In genomic region chr17:29614345-29615047, GRCh38 we compare ENCODE assay signal across 11 cellular contexts. TPM values are rescaled to one million over a fixed set of nuclear protein-coding genes. Genes with fewer than 3 reads are reported as not detected.
A peak's percentile ranks its signal among the peaks of the same experiment; 100 is the strongest.
DNase-seq lines count a peak whose midpoint lies in the region; ATAC-seq, FAIRE-seq and TF ChIP-seq lines count a peak whose summit lies in the region.
"Had no signal": no experiment of that assay in that cellular context is flagged by ENCODE, and none has a peak within 500 bp of the region (broad histone marks: within the 10 kb centered on the region; RNA-seq: fewer than 3 reads in every experiment).

No MANE protein-coding gene starts in this region.

- dilution Hi-C loops in endothelial cell of umbilical vein (cut with MboI; ENCODE audit: extremely low pct_ligation_motif_present, low sequenced_read_pairs): no loop called here

- H3K9me3 ChIP-seq in GM23248 (ENCODE audit: low read depth) (no peaks in the 10 kb centered on the region), endothelial cell of umbilical vein (replicated peaks; ENCODE audit: control insufficient read depth, insufficient read depth, low read length) (no peaks in the 10 kb centered on the region)
- H3K9me3 ChIP-seq: colonic mucosa had no signal

- ATAC-seq in WTC11: no peak

- no peak for FAIRE-seq in endothelial cell of umbilical vein (lab: Jason Lieb, UNC)
- FAIRE-seq: G401.6 had no signal

- no peaks in the 10 kb centered on the region for H3K79me2 ChIP-seq in GM23248 (ENCODE audit: insufficient read depth)
- no peaks in the 10 kb centered on the region for H3K79me2 ChIP-seq in endothelial cell of umbilical vein (ENCODE audit: control insufficient read depth, insufficient read depth, low read length)

- H3K36me3 Mint-ChIP-seq in WTC11: peaks cover 4% of the 10 kb centered on the region; the same call in 1 of the 2 replicates

- H3K36me3 ChIP-seq in GM23248 (ENCODE audit: low read depth) (no peaks in the 10 kb centered on the region), endothelial cell of umbilical vein (ENCODE audit: control insufficient read depth in 2 of 2, extremely low read depth in 1 of 2, insufficient read depth in 2 of 2, low read length in 2 of 2) (peaks cover 0 to 1% of the 10 kb centered on the region in 2 experiments)
- H3K36me3 ChIP-seq: colonic mucosa had no signal

- peak overlapping the region; percentile 80 for H3K4me2 ChIP-seq in GM23248 (ENCODE audit: unreplicated experiment)
- H3K4me2 ChIP-seq in endothelial cell of umbilical vein (ENCODE audit: insufficient read depth, low read length): no peak overlapping the region

- no peaks in the 10 kb centered on the region for H3K27me3 ChIP-seq in GM23248 (replicated peaks; ENCODE audit: insufficient read depth)
- H3K27me3 ChIP-seq in endothelial cell of umbilical vein (ENCODE audit: control insufficient read depth in 2 of 2, insufficient read depth in 2 of 2, low read length in 2 of 2): no peaks in the 10 kb centered on the region

- BruUV-seq in endothelial cell of umbilical vein (replicated peaks; lab: Mats Ljungman, UMichigan): TSS peak; percentile 47

- POLR2A ChIA-PET in WTC11 (lab: Charles Lee) (interaction anchor here (1.3 kb wide), 1 partner anchor 23 kb away, joined by 3 read pairs; no protein-coding TSS in a partner anchor), endothelial cell of umbilical vein (lab: Charles Lee) (no interaction called here)

- H3K4me1 ChIP-seq in GM23248 (ENCODE audit: insufficient read depth) (no peaks in the 10 kb centered on the region), endothelial cell of umbilical vein (ENCODE audit: control insufficient read depth, extremely low read depth, insufficient read depth, low read length) (peaks cover 31% of the 10 kb centered on the region)

- TF ChIP-seq CTCF in WTC11 (IDR thresholded peaks at IDR 0.05) (no peak), endothelial cell of umbilical vein (IDR thresholded peaks at IDR 0.05; ENCODE audit: extremely low read depth in 1 of 2, insufficient read depth in 1 of 2, low read depth in 1 of 2, low read length in 2 of 2) (no peak)

- no peak for TF ChIP-seq POLR2A in endothelial cell of umbilical vein (IDR thresholded peaks at IDR 0.05; ENCODE audit: low read depth, low read length)

- peak overlapping the region; percentile 66 for H3K4me3 ChIP-seq in GM23248
- no peak overlapping the region for H3K4me3 ChIP-seq in endothelial cell of umbilical vein (replicated peaks in 1 of 3; ENCODE audit: insufficient read depth in 1 of 3, low read depth in 1 of 3, low read length in 3 of 3)

- peak overlapping the region; percentile 80 for H3K4me3 Mint-ChIP-seq in WTC11

- H3K9me1 ChIP-seq in endothelial cell of umbilical vein (replicated peaks; ENCODE audit: control insufficient read depth, extremely low read depth, insufficient read depth, low read length): no peaks in the 10 kb centered on the region

- peaks cover 30% of the 10 kb centered on the region for H3K4me1 Mint-ChIP-seq in WTC11

- H3K27me3 Mint-ChIP-seq in WTC11 (ENCODE audit: low read depth): peaks cover 62% of the 10 kb centered on the region

- in situ Hi-C loops in GM23248 (cut with MboI): no loop called here

- no peak overlapping the region for H3K27ac Mint-ChIP-seq in WTC11

- H3K9ac ChIP-seq in GM23248 (peak overlapping the region; percentile 49; the same call in 1 of the 2 replicates), endothelial cell of umbilical vein (replicated peaks; ENCODE audit: extremely low read depth, insufficient read depth, low read length) (no peak overlapping the region)

- CTCF ChIA-PET in WTC11 (lab: Charles Lee): interaction anchor here (0.9 to 9.2 kb wide), 18 partner anchors 8 to 435 kb away, joined by 3 to 272 read pairs (median 9); partner anchors contain the start of genes ABHD15, ANKRD13B, CORO6 and MYO18A
- CTCF ChIA-PET in endothelial cell of umbilical vein (lab: Charles Lee): interaction anchor here (1.0 to 6.9 kb wide), 10 partner anchors 10 to 316 kb away, joined by 3 to 120 read pairs (median 12); partner anchors contain the start of genes ANKRD13B and SSH2

- H4K20me1 ChIP-seq in GM23248 (ENCODE audit: insufficient read depth) (no peaks in the 10 kb centered on the region), endothelial cell of umbilical vein (replicated peaks; ENCODE audit: control insufficient read depth, extremely low read depth, insufficient read depth, low read length) (no peaks in the 10 kb centered on the region)

- no peaks in the 10 kb centered on the region for H3K9me3 Mint-ChIP-seq in WTC11

- H3F3A ChIP-seq in GM23248 (ENCODE audit: insufficient read depth): no peaks in the 10 kb centered on the region

- 53 to 54% methylated on average over 14 to 16 of the region's 16 CpGs for WGBS in GM23248 (ENCODE audit: low coverage in 1 of 2, low lambda C conversion rate in 2 of 2, missing lambda C conversion rate in 2 of 2), 2 experiments

- intact Hi-C loops in endothelial cell of umbilical vein (cut with micrococcal nuclease): loop anchor here (1.0 to 5.0 kb wide), 3 partner anchors 47 to 479 kb away; partner anchors contain the start of genes ABHD15 and TP53I13

- H2AFZ ChIP-seq in GM23248 (peak overlapping the region; percentile 75; the same call in 1 of the 2 replicates), endothelial cell of umbilical vein (ENCODE audit: low read depth, low read length) (no peak overlapping the region)

- H3K27ac ChIP-seq in GM23248 (no peak overlapping the region), endothelial cell of umbilical vein (ENCODE audit: insufficient read depth, low read depth, low read length) (no peak overlapping the region)
- H3K27ac ChIP-seq: colonic mucosa, HL-60 had no signal

- DNase-seq in GM23248: no peak
- no peak for DNase-seq in WTC11 (ENCODE audit: low spot score)
- no peak for DNase-seq in endothelial cell of umbilical vein (ENCODE audit: low read depth, low spot score)
- peak; percentile 55 for DNase-seq in retina
- no peak for DNase-seq in NCI-H446 (lab: John Stamatoyannopoulos, UW)
- no peak for DNase-seq in NOMO-1 treated with dmso at 0.1 percent for 144 hours (lab: John Stamatoyannopoulos, UW; ENCODE audit: unreplicated experiment)
- no peak for DNase-seq in SIG-M5 (lab: John Stamatoyannopoulos, UW)
- DNase-seq: NCI-H1930 had no signal

- H3K9me2 ChIP-seq in GM23248 (ENCODE audit: insufficient read depth): no peaks in the 10 kb centered on the region

RNA-seq across cellular contexts. Expression of gene CORO6, which starts 8.2 kb away (rescaled TPM):
- 4.2 and 6.5 TPM in 2 replicates for total RNA-seq in GM23248 (2014; rRNA removed; shearing (Covaris generic))
- 3.7 and 4.0 TPM in 2 replicates for polyA plus RNA-seq in GM23248 (2016; fragmentation: Nextera tagmentation; extraction: Ambion mirVana)
- total RNA-seq in WTC11 (2021): 6.4 to 8.9 TPM (median 7.5 TPM) in 3 replicates
- total RNA-seq in endothelial cell of umbilical vein: 7.8 and 10.7 TPM in 2 replicates
- 14.7 and 22.0 TPM in 2 replicates for polyA plus RNA-seq in endothelial cell of umbilical vein
- 1.5 and 3.2 TPM in 2 replicates for polyA plus RNA-seq in endothelial cell of umbilical vein (2011; cell fraction: cytosol; rRNA removed)
- 151 and 191 TPM in 2 replicates for polyA plus RNA-seq in endothelial cell of umbilical vein (2011; cell fraction: nucleus; rRNA removed)
- polyA plus RNA-seq in endothelial cell of umbilical vein (2012): 4.1 and 8.8 TPM in 2 replicates
- 11.2 and 17.2 TPM in 2 replicates for polyA minus RNA-seq in endothelial cell of umbilical vein
- 0.82 TPM for polyA minus RNA-seq in endothelial cell of umbilical vein (2011; cell fraction: cytosol; rRNA and poly(A)+ RNA removed)
- 14.9 and 17.6 TPM in 2 replicates for polyA minus RNA-seq in endothelial cell of umbilical vein (2011; cell fraction: nucleus; rRNA and poly(A)+ RNA removed)

RNA-seq across cellular contexts. Expression of gene ANKRD13B, which starts 21.6 kb away (rescaled TPM):
- total RNA-seq in GM23248 (2014; rRNA removed; shearing (Covaris generic)): 9.4 and 26.8 TPM in 2 replicates
- polyA plus RNA-seq in GM23248 (2016; fragmentation: Nextera tagmentation; extraction: Ambion mirVana) (1.3 and 1.7 TPM in 2 replicates), endothelial cell of umbilical vein (23.2 and 26.7 TPM in 2 replicates)
- total RNA-seq in WTC11 (2021) (29.8 to 45.5 TPM (median 32.2 TPM) in 3 replicates), endothelial cell of umbilical vein (21.1 and 22.8 TPM in 2 replicates)
- 10.5 and 15.8 TPM in 2 replicates for polyA plus RNA-seq in endothelial cell of umbilical vein (2011; cell fraction: cytosol; rRNA removed)
- 92.5 and 94.8 TPM in 2 replicates for polyA plus RNA-seq in endothelial cell of umbilical vein (2011; cell fraction: nucleus; rRNA removed)
- polyA plus RNA-seq in endothelial cell of umbilical vein (2012): 25.3 and 34.7 TPM in 2 replicates
- 15.5 and 20.3 TPM in 2 replicates for polyA minus RNA-seq in endothelial cell of umbilical vein
- polyA minus RNA-seq in endothelial cell of umbilical vein (2011; cell fraction: cytosol; rRNA and poly(A)+ RNA removed): 21.3 TPM
- polyA minus RNA-seq in endothelial cell of umbilical vein (2011; cell fraction: nucleus; rRNA and poly(A)+ RNA removed): 17.8 and 28.5 TPM in 2 replicates

RNA-seq across cellular contexts. Expression of gene GIT1, which starts 25.0 kb away (rescaled TPM):
- 17.1 and 19.5 TPM in 2 replicates for total RNA-seq in GM23248 (2014; rRNA removed; shearing (Covaris generic))
- polyA plus RNA-seq in GM23248 (2016; fragmentation: Nextera tagmentation; extraction: Ambion mirVana): 4.4 and 6.0 TPM in 2 replicates
- 43.9 to 66.9 TPM (median 45.0 TPM) in 3 replicates for total RNA-seq in WTC11 (2021)
- total RNA-seq in endothelial cell of umbilical vein: 82.0 and 92.5 TPM in 2 replicates
- 75.5 and 97.5 TPM in 2 replicates for polyA plus RNA-seq in endothelial cell of umbilical vein
- 74.6 and 75.7 TPM in 2 replicates for polyA plus RNA-seq in endothelial cell of umbilical vein (2011; cell fraction: cytosol; rRNA removed)
- 118 and 146 TPM in 2 replicates for polyA plus RNA-seq in endothelial cell of umbilical vein (2011; cell fraction: nucleus; rRNA removed)
- 63.1 and 66.3 TPM in 2 replicates for polyA plus RNA-seq in endothelial cell of umbilical vein (2012)
- 63.9 and 96.6 TPM in 2 replicates for polyA minus RNA-seq in endothelial cell of umbilical vein
- 44.4 TPM for polyA minus RNA-seq in endothelial cell of umbilical vein (2011; cell fraction: cytosol; rRNA and poly(A)+ RNA removed)
- polyA minus RNA-seq in endothelial cell of umbilical vein (2011; cell fraction: nucleus; rRNA and poly(A)+ RNA removed): 40.9 and 60.4 TPM in 2 replicates

RNA-seq across cellular contexts. Expression of gene TP53I13, which starts 46.0 kb away (rescaled TPM):
- total RNA-seq in GM23248 (2014; rRNA removed; shearing (Covaris generic)): 63.7 and 67.2 TPM in 2 replicates
- polyA plus RNA-seq in GM23248 (2016; fragmentation: Nextera tagmentation; extraction: Ambion mirVana) (37.3 and 40.6 TPM in 2 replicates), endothelial cell of umbilical vein (42.7 and 72.3 TPM in 2 replicates)
- total RNA-seq in WTC11 (2021) (33.1 to 41.9 TPM (median 36.7 TPM) in 3 replicates), endothelial cell of umbilical vein (33.8 and 41.1 TPM in 2 replicates)
- polyA plus RNA-seq in endothelial cell of umbilical vein (2011; cell fraction: cytosol; rRNA removed): 19.3 and 35.8 TPM in 2 replicates
- polyA plus RNA-seq in endothelial cell of umbilical vein (2011; cell fraction: nucleus; rRNA removed): 93.1 and 99.6 TPM in 2 replicates
- polyA plus RNA-seq in endothelial cell of umbilical vein (2012): 22.6 and 36.1 TPM in 2 replicates
- 12.9 and 23.4 TPM in 2 replicates for polyA minus RNA-seq in endothelial cell of umbilical vein
- polyA minus RNA-seq in endothelial cell of umbilical vein (2011; cell fraction: cytosol; rRNA and poly(A)+ RNA removed): 18.9 TPM
- polyA minus RNA-seq in endothelial cell of umbilical vein (2011; cell fraction: nucleus; rRNA and poly(A)+ RNA removed): 7.2 and 21.1 TPM in 2 replicates

RNA-seq across cellular contexts. Expression of gene ABHD15, which starts 47.7 kb away (rescaled TPM):
- total RNA-seq in GM23248 (2014; rRNA removed; shearing (Covaris generic)): 8.9 and 10.1 TPM in 2 replicates
- polyA plus RNA-seq in GM23248 (2016; fragmentation: Nextera tagmentation; extraction: Ambion mirVana) (2.4 and 2.9 TPM in 2 replicates), endothelial cell of umbilical vein (3.8 and 4.7 TPM in 2 replicates)
- total RNA-seq in WTC11 (2021) (2.6 to 3.3 TPM (median 2.8 TPM) in 3 replicates), endothelial cell of umbilical vein (5.6 and 5.9 TPM in 2 replicates)
- 3.7 and 4.2 TPM in 2 replicates for polyA plus RNA-seq in endothelial cell of umbilical vein (2011; cell fraction: cytosol; rRNA removed)
- 3.1 and 3.4 TPM in 2 replicates for polyA plus RNA-seq in endothelial cell of umbilical vein (2011; cell fraction: nucleus; rRNA removed)
- 6.1 TPM in 2 replicates for polyA plus RNA-seq in endothelial cell of umbilical vein (2012)
- 5.5 and 8.6 TPM in 2 replicates for polyA minus RNA-seq in endothelial cell of umbilical vein
- polyA minus RNA-seq in endothelial cell of umbilical vein (2011; cell fraction: cytosol; rRNA and poly(A)+ RNA removed): 7.7 TPM
- polyA minus RNA-seq in endothelial cell of umbilical vein (2011; cell fraction: nucleus; rRNA and poly(A)+ RNA removed): 1.8 and 2.7 TPM in 2 replicates
